Comparison of ENCODE assay signal across 21 cellular contexts in genomic region chr2:154324601-154325000, GRCh38.
"Had no signal": no experiment of that assay in that cellular context is flagged by ENCODE, and none has a peak within 500 bp of the region (broad histone marks: within the 10 kb centered on the region; RNA-seq: fewer than 3 reads in every experiment).

No MANE protein-coding gene starts in this region.

- H3K36me3 ChIP-seq: esophagus muscularis mucosa, gastroesophageal sphincter, heart left ventricle, left lung, prostate gland, right atrium auricular region, tibial artery had no signal

- ATAC-seq: foreskin keratinocyte; gastroesophageal sphincter; heart left ventricle; left lung; naive thymus-derived CD8-positive, alpha-beta T cell; sciatic nerve; stimulated activated memory B cell treated with anti-CD40 and anti-IgM and Interleukin-4, amounts not matched to agents 10 μg/mL and 1 μg/mL and 100 μg/mL, for 72 hours; stimulated activated naive CD8-positive, alpha-beta T cell treated with anti-CD3 and anti-CD28 coated beads, Interleukin-15, Interleukin-2, amounts not matched to agents 100 U/mL and 50 U/mL, for 24 hours had no signal

- DNase-seq: effector memory CD4-positive, alpha-beta T cell; foreskin keratinocyte; heart left ventricle; kidney; left lung; mesenchymal stem cell; midbrain; naive thymus-derived CD8-positive, alpha-beta T cell; nephron progenitor cell; nucleus accumbens; stimulated activated CD4-positive, alpha-beta T cell treated with anti-CD3 and anti-CD28 coated beads, Interleukin-4, amount 100 ng/mL, for 4 hours; stimulated activated naive CD8-positive, alpha-beta T cell treated with anti-CD3 and anti-CD28 coated beads, Interleukin-15, Interleukin-2, amounts not matched to agents 100 U/mL and 50 U/mL, for 24 hours; testis; tibial artery had no signal

- H3K4me3 ChIP-seq: esophagus muscularis mucosa, gastroesophageal sphincter, heart left ventricle, hepatocyte, left lung, prostate gland, right atrium auricular region, testis, tibial artery had no signal

- H3K9me3 ChIP-seq: esophagus muscularis mucosa, gastroesophageal sphincter, heart left ventricle, left lung, prostate gland, right atrium auricular region, testis, tibial artery had no signal

- H3K27me3 ChIP-seq: esophagus muscularis mucosa, foreskin keratinocyte, gastroesophageal sphincter, heart left ventricle, hepatocyte, left lung, right atrium auricular region, testis, tibial artery had no signal

- H3K4me1 ChIP-seq: esophagus muscularis mucosa, foreskin keratinocyte, gastroesophageal sphincter, heart left ventricle, left lung, prostate gland, right atrium auricular region, testis had no signal
